Comparison of ENCODE assay signal across 3 cellular contexts in genomic region chr16:1907226-1907849, GRCh38.
TF ChIP-seq lines count a peak whose summit lies in the region.

No MANE protein-coding gene starts in this region.

TF ChIP-seq in SK-N-SH, 30 proteins besides CTCF, POLR2A, EP300 and RAD21:
- TF ChIP-seq POLR2AphosphoS5 (IDR thresholded peaks at IDR 0.05; ENCODE audit: low read depth, low read length): no peak
- TF ChIP-seq TAF1 (IDR thresholded peaks at IDR 0.05; ENCODE audit: borderline replicate concordance, low read depth, low read length): no peak
- TF ChIP-seq GABPA (IDR thresholded peaks at IDR 0.05; ENCODE audit: low read depth): no peak
- TF ChIP-seq FOXJ3 (CRISPR knock-in tag; IDR thresholded peaks at IDR 0.05): no peak
- no peak for TF ChIP-seq CHD2 (IDR thresholded peaks at IDR 0.05; ENCODE audit: low read length, partially characterized antibody)
- no peak for TF ChIP-seq FOSL2 (IDR thresholded peaks at IDR 0.05; ENCODE audit: borderline replicate concordance, low read depth)
- TF ChIP-seq YY1 (IDR thresholded peaks at IDR 0.05; ENCODE audit: low read depth): no peak
- TF ChIP-seq ELF1 (IDR thresholded peaks at IDR 0.05): no peak
- no peak for TF ChIP-seq EZH2phosphoT487 (IDR thresholded peaks at IDR 0.05; ENCODE audit: borderline replicate concordance, low read depth)
- TF ChIP-seq IRF3 (IDR thresholded peaks at IDR 0.05; ENCODE audit: low read depth, low read length): no peak
- TF ChIP-seq PBX3 (IDR thresholded peaks at IDR 0.05): no peak
- no peak for TF ChIP-seq RFX5 (IDR thresholded peaks at IDR 0.05; ENCODE audit: low read length)
- no peak for TF ChIP-seq NFIC (IDR thresholded peaks at IDR 0.05; ENCODE audit: borderline replicate concordance)
- no peak for TF ChIP-seq TCF12 (IDR thresholded peaks at IDR 0.05)

TF ChIP-seq in SK-N-SH treated with all-trans-retinoic acid at 6 μM for 48 hours, 23 proteins besides CTCF, POLR2A, EP300 and RAD21:
- TF ChIP-seq OSR1 (CRISPR knock-in tag; IDR thresholded peaks at IDR 0.05) (no peak), BACH2 (CRISPR knock-in tag; IDR thresholded peaks at IDR 0.05; ENCODE audit: borderline replicate concordance) (no peak), TCF4 (CRISPR knock-in tag; IDR thresholded peaks at IDR 0.05; ENCODE audit: borderline replicate concordance) (no peak), ZFP30 (CRISPR knock-in tag; IDR thresholded peaks at IDR 0.05) (no peak), ESRRG (CRISPR knock-in tag; IDR thresholded peaks at IDR 0.05) (no peak), ZFP3 (CRISPR knock-in tag; IDR thresholded peaks at IDR 0.05) (no peak), ZNF70 (CRISPR knock-in tag; IDR thresholded peaks at IDR 0.05) (no peak), CREB5 (CRISPR knock-in tag; IDR thresholded peaks at IDR 0.05; ENCODE audit: low read depth) (no peak), ISL1 (CRISPR knock-in tag; IDR thresholded peaks at IDR 0.05) (no peak), TSHZ2 (CRISPR knock-in tag; IDR thresholded peaks at IDR 0.05) (no peak), PATZ1 (CRISPR knock-in tag; IDR thresholded peaks at IDR 0.05; ENCODE audit: borderline replicate concordance) (no peak), TOX (CRISPR knock-in tag; IDR thresholded peaks at IDR 0.05; ENCODE audit: borderline replicate concordance) (no peak), ZC3H10 (CRISPR knock-in tag; IDR thresholded peaks at IDR 0.05) (no peak), CSDC2 (CRISPR knock-in tag; IDR thresholded peaks at IDR 0.05) (no peak), PPARA (CRISPR knock-in tag; IDR thresholded peaks at IDR 0.05; ENCODE audit: borderline replicate concordance) (no peak)
- TF ChIP-seq, protein P1, sequence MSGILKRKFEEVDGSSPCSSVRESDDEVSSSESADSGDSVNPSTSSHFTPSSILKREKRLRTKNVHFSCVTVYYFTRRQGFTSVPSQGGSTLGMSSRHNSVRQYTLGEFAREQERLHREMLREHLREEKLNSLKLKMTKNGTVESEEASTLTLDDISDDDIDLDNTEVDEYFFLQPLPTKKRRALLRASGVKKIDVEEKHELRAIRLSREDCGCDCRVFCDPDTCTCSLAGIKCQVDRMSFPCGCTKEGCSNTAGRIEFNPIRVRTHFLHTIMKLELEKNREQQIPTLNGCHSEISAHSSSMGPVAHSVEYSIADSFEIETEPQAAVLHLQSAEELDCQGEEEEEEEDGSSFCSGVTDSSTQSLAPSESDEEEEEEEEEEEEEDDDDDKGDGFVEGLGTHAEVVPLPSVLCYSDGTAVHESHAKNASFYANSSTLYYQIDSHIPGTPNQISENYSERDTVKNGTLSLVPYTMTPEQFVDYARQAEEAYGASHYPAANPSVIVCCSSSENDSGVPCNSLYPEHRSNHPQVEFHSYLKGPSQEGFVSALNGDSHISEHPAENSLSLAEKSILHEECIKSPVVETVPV (CRISPR knock-in tag; IDR thresholded peaks at IDR 0.05): no peak

TF ChIP-seq in H1, 55 proteins besides CTCF, POLR2A, EP300 and RAD21:
- TF ChIP-seq CTBP2 (IDR thresholded peaks at IDR 0.05; ENCODE audit: borderline replicate concordance, insufficient read depth, insufficient read length, low read length): no peak
- TF ChIP-seq ASH2L (IDR thresholded peaks at IDR 0.05; ENCODE audit: low read length): no peak
TF ChIP-seq in H1: peak in this region for 0.
